ENCODE assay signal across 10 cellular contexts in the genomic region with DNA sequence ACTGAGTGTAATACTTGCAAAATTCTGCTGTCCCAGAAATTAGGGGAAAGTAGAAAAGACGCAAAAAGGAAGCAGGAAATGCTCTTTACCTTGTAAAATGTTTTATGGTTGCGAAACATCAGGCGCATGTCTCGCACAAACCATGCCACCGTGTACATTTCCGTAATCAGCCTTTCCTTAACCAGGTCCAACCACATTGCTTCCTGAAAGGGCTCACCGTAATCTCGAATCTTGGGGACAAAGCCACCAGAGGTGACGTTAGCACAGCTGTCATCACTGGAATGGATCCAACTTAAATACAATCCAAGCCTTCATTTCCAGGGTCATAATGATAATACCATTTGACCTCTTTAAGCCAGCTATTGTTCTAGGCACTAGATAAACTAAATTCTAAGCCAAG. TPM values are rescaled to one million over a fixed set of nuclear protein-coding genes. Genes with fewer than 3 reads are reported as not detected.
A peak's percentile ranks its signal among the peaks of the same experiment; 100 is the strongest.
DNase-seq lines count a peak whose midpoint lies in the region; ATAC-seq and TF ChIP-seq lines count a peak whose summit lies in the region.
"Had no signal": no experiment of that assay in that cellular context is flagged by ENCODE, and none has a peak within 500 bp of the region (broad histone marks: within the 10 kb centered on the region; RNA-seq: fewer than 3 reads in every experiment).

No MANE protein-coding gene starts in this region.

- TF ChIP-seq CTCF in psoas muscle (IDR thresholded peaks at IDR 0.05) = no peak

- 45 to 52% (median 52%) methylated on average over 9 of the region's 9 CpGs for WGBS in psoas muscle, 3 donors

- DNase-seq in NOMO-1 treated with dmso at 0.1 percent for 144 hours (lab: John Stamatoyannopoulos, UW; ENCODE audit: unreplicated experiment) = peak; percentile 18
- DNase-seq in effector memory CD8-positive, alpha-beta T cell = peak in 2 of 3 experiments; percentile 12 to 19
- DNase-seq in psoas muscle = no peak
- no peak for DNase-seq in activated CD4-positive, alpha-beta memory T cell treated with anti-CD3 and anti-CD28 coated beads for 36 hours
- DNase-seq: GOT3, WERI-Rb-1 had no signal

- TF ChIP-seq EP300 in Ishikawa (IDR thresholded peaks at IDR 0.05; ENCODE audit: borderline replicate concordance) = no peak

- no peaks in the 10 kb centered on the region for H3K9me3 Mint-ChIP-seq in effector memory CD8-positive, alpha-beta T cell
- no peaks in the 10 kb centered on the region for H3K9me3 Mint-ChIP-seq in activated CD4-positive, alpha-beta memory T cell treated with anti-CD3 and anti-CD28 coated beads for 36 hours

- intact Hi-C loops in psoas muscle (cut with DNase I) = no loop called here
- intact Hi-C loops in activated CD4-positive, alpha-beta memory T cell treated with anti-CD3 and anti-CD28 coated beads for 36 hours (cut with micrococcal nuclease) = no loop called here

- peak overlapping the region in 1 of 2 donors; percentile 47 for H3K27ac Mint-ChIP-seq in effector memory CD8-positive, alpha-beta T cell
- no peak overlapping the region for H3K27ac Mint-ChIP-seq in activated CD4-positive, alpha-beta memory T cell treated with anti-CD3 and anti-CD28 coated beads for 36 hours

- H3K27me3 Mint-ChIP-seq in effector memory CD8-positive, alpha-beta T cell = no peaks in the 10 kb centered on the region
- H3K27me3 Mint-ChIP-seq in activated CD4-positive, alpha-beta memory T cell treated with anti-CD3 and anti-CD28 coated beads for 36 hours = no peaks in the 10 kb centered on the region

- no peak overlapping the region for H3K4me3 ChIP-seq in psoas muscle
- H3K4me3 ChIP-seq: cardiac muscle cell had no signal

- peak; percentile 96 for ATAC-seq in effector memory CD8-positive, alpha-beta T cell (replicated peaks)
- ATAC-seq in psoas muscle (peak in 1 of 4 donors; percentile 56), GM18867 (IDR thresholded peaks at IDR 0.05; ENCODE audit: unreplicated experiment) (no peak), GM19328 (IDR thresholded peaks at IDR 0.05; ENCODE audit: unreplicated experiment) (no peak)

- CTCF ChIA-PET in activated CD4-positive, alpha-beta memory T cell treated with anti-CD3 and anti-CD28 coated beads for 36 hours (lab: Charles Lee) = interaction anchor here (1.0 to 3.7 kb wide), 2 partner anchors 11 to 103 kb away, joined by 3 to 30 read pairs; no protein-coding TSS in a partner anchor

- H3K4me1 ChIP-seq in psoas muscle = no peaks in the 10 kb centered on the region

- H3K27me3 ChIP-seq in psoas muscle (ENCODE audit: insufficient read depth in 3 of 3, low read length in 2 of 3) = no peaks in the 10 kb centered on the region
- H3K27me3 ChIP-seq: cardiac muscle cell had no signal

- no peak overlapping the region for H3K4me3 Mint-ChIP-seq in effector memory CD8-positive, alpha-beta T cell
- no peak overlapping the region for H3K4me3 Mint-ChIP-seq in activated CD4-positive, alpha-beta memory T cell treated with anti-CD3 and anti-CD28 coated beads for 36 hours

- H3K36me3 Mint-ChIP-seq in effector memory CD8-positive, alpha-beta T cell (ENCODE audit: insufficient read depth) = peaks cover 49% of the 10 kb centered on the region
- peaks cover 59% of the 10 kb centered on the region for H3K36me3 Mint-ChIP-seq in activated CD4-positive, alpha-beta memory T cell treated with anti-CD3 and anti-CD28 coated beads for 36 hours

- peak overlapping the region; percentile 53 for H3K27ac ChIP-seq in psoas muscle
- H3K27ac ChIP-seq: cardiac muscle cell, WERI-Rb-1 had no signal

- H3K9me3 ChIP-seq in psoas muscle = no peaks in the 10 kb centered on the region

- POLR2A ChIA-PET in activated CD4-positive, alpha-beta memory T cell treated with anti-CD3 and anti-CD28 coated beads for 36 hours (lab: Charles Lee) = no interaction called here

- peaks cover 0 to 4% of the 10 kb centered on the region in 2 donors for H3K36me3 ChIP-seq in psoas muscle (ENCODE audit: insufficient read depth in 1 of 2, low read depth in 1 of 2)
- H3K36me3 ChIP-seq: cardiac muscle cell, WERI-Rb-1 had no signal

- H3K4me1 Mint-ChIP-seq in effector memory CD8-positive, alpha-beta T cell (ENCODE audit: low read depth in 2 of 2) = peaks cover 0 to 2% of the 10 kb centered on the region in 2 donors
- peaks cover 7% of the 10 kb centered on the region for H3K4me1 Mint-ChIP-seq in activated CD4-positive, alpha-beta memory T cell treated with anti-CD3 and anti-CD28 coated beads for 36 hours (ENCODE audit: low read depth)

- no peak for TF ChIP-seq RAD21 in Ishikawa (IDR thresholded peaks at IDR 0.05; ENCODE audit: low read depth)

TF ChIP-seq in Ishikawa, 13 proteins besides CTCF, POLR2A, EP300 and RAD21:
- TF ChIP-seq CREB1 (IDR thresholded peaks at IDR 0.05; ENCODE audit: low read depth) (no peak), CEBPB (IDR thresholded peaks at IDR 0.05) (peak; percentile 43; the same call in 1 of the 2 replicates), TCF12 (IDR thresholded peaks at IDR 0.05; ENCODE audit: low read depth) (no peak), USF1 (IDR thresholded peaks at IDR 0.05) (no peak), YY1 (IDR thresholded peaks at IDR 0.05; ENCODE audit: low read depth) (no peak), NFIC (IDR thresholded peaks at IDR 0.05) (no peak)
- TF ChIP-seq, protein P1, sequence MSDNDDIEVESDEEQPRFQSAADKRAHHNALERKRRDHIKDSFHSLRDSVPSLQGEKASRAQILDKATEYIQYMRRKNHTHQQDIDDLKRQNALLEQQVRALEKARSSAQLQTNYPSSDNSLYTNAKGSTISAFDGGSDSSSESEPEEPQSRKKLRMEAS (IDR thresholded peaks at IDR 0.05) = no peak

RNA-seq across cellular contexts. Expression of gene SP110, which starts 49.3 kb away (rescaled TPM):
- 10 to 100 TPM in 1 of 4 donors, 1 to 10 TPM in 3; 5.2 to 15.9 (median 7.3) TPM for total RNA-seq in psoas muscle
- 10 to 100 TPM in 1 of 3 donors, 1 to 10 TPM in 2; 3.4 to 11.8 (median 4.2) TPM for polyA plus RNA-seq in psoas muscle
- 10 to 100 TPM; 91.5 to 94.1 TPM for total RNA-seq in activated CD4-positive, alpha-beta memory T cell treated with anti-CD3 and anti-CD28 coated beads for 36 hours

RNA-seq across cellular contexts. Expression of gene SP140, which starts 55.0 kb away (rescaled TPM):
- total RNA-seq in psoas muscle = under 1 TPM; 0.32 to 0.59 (median 0.49) TPM
- under 1 TPM; 0.19 to 0.35 (median 0.23) TPM for polyA plus RNA-seq in psoas muscle
- total RNA-seq in activated CD4-positive, alpha-beta memory T cell treated with anti-CD3 and anti-CD28 coated beads for 36 hours = 100 to 1,000 TPM; 150 to 151 TPM

Comparison
In these comparisons a context has a peak if more than half of its experiments do, and no peak if none do; other contexts are left out.
1. DNase-seq: peak in NOMO-1 treated with dmso at 0.1 percent for 144 hours (single experiment) and effector memory CD8-positive, alpha-beta T cell (2 of 3); none in psoas muscle (0 of 2) and activated CD4-positive, alpha-beta memory T cell treated with anti-CD3 and anti-CD28 coated beads for 36 hours (single experiment).
2. RNA of gene SP110, which starts 49.3 kb away (total RNA-seq): 91.5 to 94.1 TPM in activated CD4-positive, alpha-beta memory T cell treated with anti-CD3 and anti-CD28 coated beads for 36 hours; 5.2 to 15.9 TPM in psoas muscle; every median in the first group is over 4 times any median in the second.
3. RNA of gene SP140, which starts 55.0 kb away (total RNA-seq): 150 to 151 TPM in activated CD4-positive, alpha-beta memory T cell treated with anti-CD3 and anti-CD28 coated beads for 36 hours; 0.32 to 0.59 TPM in psoas muscle; every median in the first group is over 10 times any median in the second.